17 cellular contexts compared by ENCODE assay signal in genomic region chr16:12111223-12111622, GRCh38.
A peak's percentile ranks its signal among the peaks of the same experiment; 100 is the strongest.
DNase-seq lines count a peak whose midpoint lies in the region; ATAC-seq and TF ChIP-seq lines count a peak whose summit lies in the region.
"Had no signal": no experiment of that assay in that cellular context is flagged by ENCODE, and none has a peak within 500 bp of the region (broad histone marks: within the 10 kb centered on the region; RNA-seq: fewer than 3 reads in every experiment).

No MANE protein-coding gene starts in this region.

- POLR2A ChIA-PET in OCI-LY7 (lab: Charles Lee), result interaction anchor here (0.6 kb wide), 1 partner anchor 17 kb away, joined by 3 read pairs; no protein-coding TSS in a partner anchor

- no CpG with 5 or more reads among the region's 6 CpGs for WGBS in mesendoderm (ENCODE audit: extremely low coverage, insufficient coverage, low lambda C conversion rate)

- peak overlapping the region; percentile 10; the same call in 1 of the 2 replicates for H3K4me2 ChIP-seq in OCI-LY7 (ENCODE audit: low read length)
- H3K4me2 ChIP-seq in mesendoderm (ENCODE audit: low read length), result no peak overlapping the region

- H3K79me1 ChIP-seq in mesendoderm (ENCODE audit: low read length), result no peaks in the 10 kb centered on the region

- H3K79me2 ChIP-seq in OCI-LY7 (ENCODE audit: insufficient read depth, low read depth, low read length) (no peaks in the 10 kb centered on the region), mesendoderm (ENCODE audit: control insufficient read depth, insufficient read depth, low read length) (no peaks in the 10 kb centered on the region)

- H2AFZ ChIP-seq in OCI-LY7 (ENCODE audit: low read length), result no peak overlapping the region

- no peak overlapping the region for H3K18ac ChIP-seq in mesendoderm (ENCODE audit: low read length)

- peak overlapping the region; percentile 45 for H3K23ac ChIP-seq in mesendoderm (ENCODE audit: low read length)

- DNase-seq in left cardiac atrium (peak; percentile 9), left ventricle myocardium inferior (no peak), OCI-LY7 (ENCODE audit: low spot score) (no peak), mesendoderm (no peak), amniotic stem cell (lab: John Stamatoyannopoulos, UW) (no peak), NCI-H69 (lab: John Stamatoyannopoulos, UW) (no peak)
- DNase-seq in stimulated activated CD4-positive, alpha-beta T cell treated with anti-CD3 and anti-CD28 coated beads, Interleukin-4, amount 100 ng/mL, for 24 hours, result no peak
- no peak for DNase-seq in stimulated activated naive CD4-positive, alpha-beta T cell (lab: John Stamatoyannopoulos, UW)
- DNase-seq: Caco-2; CD4-positive, CD25-positive, alpha-beta regulatory T cell; DMS153; Karpas-422; MG63; NCI-H187 treated with DMSO at 0.1 percent for 48 hours; NK-92 treated with Interleukin-12 subunit alpha and Interleukin-12 subunit beta, amount 100 ng/mL, for 24 hours; Peyer's patch had no signal

- H3K4me1 ChIP-seq in left ventricle myocardium inferior, result no peaks in the 10 kb centered on the region
- peaks cover 17% of the 10 kb centered on the region for H3K4me1 ChIP-seq in OCI-LY7 (ENCODE audit: insufficient read depth, low read length, poor library complexity, severe bottlenecking)
- no peaks in the 10 kb centered on the region for H3K4me1 ChIP-seq in mesendoderm (ENCODE audit: control insufficient read depth, low read depth, low read length)
- H3K4me1 ChIP-seq: Caco-2, Peyer's patch had no signal

- H3K9me3 ChIP-seq in left ventricle myocardium inferior (replicated peaks) (no peaks in the 10 kb centered on the region), OCI-LY7 (ENCODE audit: low read length) (no peaks in the 10 kb centered on the region)
- H3K9me3 ChIP-seq: Caco-2, MG63, Peyer's patch had no signal

- H3K56ac ChIP-seq in mesendoderm (ENCODE audit: low read length), result no peak overlapping the region

- no peak overlapping the region for H3K4ac ChIP-seq in mesendoderm (ENCODE audit: low read depth, low read length)

- no peak overlapping the region for H3K9ac ChIP-seq in mesendoderm (ENCODE audit: low read length)

- H3K27ac ChIP-seq in left ventricle myocardium inferior (replicated peaks) (no peak overlapping the region), OCI-LY7 (ENCODE audit: low read depth, low read length, poor library complexity, severe bottlenecking) (no peak overlapping the region), mesendoderm (ENCODE audit: low read depth, low read length) (no peak overlapping the region)
- H3K27ac ChIP-seq: Peyer's patch had no signal

- H3K36me3 ChIP-seq in left ventricle myocardium inferior, result no peaks in the 10 kb centered on the region
- H3K36me3 ChIP-seq in OCI-LY7 (ENCODE audit: insufficient read depth, low read length), result no peaks in the 10 kb centered on the region
- H3K36me3 ChIP-seq in mesendoderm (ENCODE audit: control insufficient read depth, insufficient read depth, low read length), result no peaks in the 10 kb centered on the region
- H3K36me3 ChIP-seq: MG63, Peyer's patch had no signal

- no peak overlapping the region for H2BK120ac ChIP-seq in mesendoderm (ENCODE audit: low read depth, low read length)

- BruUV-seq in OCI-LY7 (replicated peaks; lab: Mats Ljungman, UMichigan), result no TSS peak

- no peaks in the 10 kb centered on the region for H4K20me1 ChIP-seq in OCI-LY7 (ENCODE audit: insufficient read depth, low read length)

- no peaks in the 10 kb centered on the region for H3K27me3 ChIP-seq in left ventricle myocardium inferior (ENCODE audit: low read depth)
- H3K27me3 ChIP-seq in mesendoderm (ENCODE audit: insufficient read depth, low read length, poor library complexity), result no peaks in the 10 kb centered on the region
- H3K27me3 ChIP-seq: MG63, Peyer's patch had no signal

- H2BK5ac ChIP-seq in mesendoderm (ENCODE audit: low read length), result no peak overlapping the region

- no peak overlapping the region for H4K5ac ChIP-seq in mesendoderm (ENCODE audit: low read length)

- no peak overlapping the region for H2BK15ac ChIP-seq in mesendoderm (replicated peaks; ENCODE audit: low read depth)

- no peak for ATAC-seq in left cardiac atrium
- ATAC-seq: Right ventricle myocardium inferior had no signal

- intact Hi-C loops in left cardiac atrium (cut with DNase I), result no loop called here
- intact Hi-C loops in left ventricle myocardium inferior (cut with micrococcal nuclease), result no loop called here
- intact Hi-C loops in OCI-LY7 (cut with micrococcal nuclease; ENCODE audit: unreplicated experiment), result no loop called here

- H3K4me3 ChIP-seq in left ventricle myocardium inferior (no peak overlapping the region), OCI-LY7 (ENCODE audit: low read depth, low read length, poor library complexity, severe bottlenecking) (no peak overlapping the region), mesendoderm (ENCODE audit: low read length) (no peak overlapping the region)
- H3K4me3 ChIP-seq: MG63, Peyer's patch had no signal

- H2AK5ac ChIP-seq in mesendoderm (ENCODE audit: low read length), result no peak overlapping the region

- H3K9me2 ChIP-seq in OCI-LY7 (ENCODE audit: insufficient read depth, low read length), result no peaks in the 10 kb centered on the region

- CTCF ChIA-PET in OCI-LY7 (lab: Charles Lee; ENCODE audit: unreplicated experiment), result no interaction called here

- H4K8ac ChIP-seq in mesendoderm (ENCODE audit: low read depth, low read length), result no peak overlapping the region

- TF ChIP-seq CTCF in left ventricle myocardium inferior (IDR thresholded peaks at IDR 0.05; ENCODE audit: borderline replicate concordance) (no peak), OCI-LY7 (conservative IDR thresholded peaks at IDR 0.05; ENCODE audit: low read length) (no peak)
